ENCODE assay signal across 8 cellular contexts in genomic region chr11:9137293-9138132, GRCh38. TPM values are rescaled to one million over a fixed set of nuclear protein-coding genes. Genes with fewer than 3 reads are reported as not detected.
A peak's percentile ranks its signal among the peaks of the same experiment; 100 is the strongest.
DNase-seq lines count a peak whose midpoint lies in the region; ATAC-seq lines count a peak whose summit lies in the region.

No MANE protein-coding gene starts in this region.

- DNase-seq in Right ventricle myocardium inferior (ENCODE audit: missing footprints) = peak; percentile 80
- no peak for DNase-seq in cardiac septum (ENCODE audit: low spot score)
- DNase-seq in NCI-H2227 (lab: John Stamatoyannopoulos, UW; ENCODE audit: unreplicated experiment) = peak; percentile 87
- DNase-seq in activated CD4-positive, CD25-positive, alpha-beta regulatory T cell treated with anti-CD3 and anti-CD28 coated beads, Interleukin-2, amount 50 U/mL, for 16 hours (ENCODE audit: low read depth, low spot score) = peak; percentile 25
- DNase-seq in central memory CD4-positive, alpha-beta T cell = peak; percentile 42
- peak; percentile 84 for DNase-seq in kidney tubule cell (ENCODE audit: low spot score)
- DNase-seq in stimulated activated CD4-positive, alpha-beta T cell treated with anti-CD3 and anti-CD28 coated beads, Interleukin-4, amount 100 ng/mL, for 1 hour = peak; percentile 71

- intact Hi-C loops in Right ventricle myocardium inferior (cut with DNase I) (loop anchor here (1.0 kb wide), 1 partner anchor 122 kb away; no protein-coding TSS in a partner anchor), cardiac septum (cut with DNase I) (loop anchor here (2.0 to 5.0 kb wide), 2 partner anchors 121 to 220 kb away; no protein-coding TSS in a partner anchor)

- ATAC-seq in Right ventricle myocardium inferior = peak; percentile 88
- peak; percentile 87 for ATAC-seq in HG03095 (IDR thresholded peaks at IDR 0.05; ENCODE audit: unreplicated experiment)

RNA-seq across cellular contexts. Expression of gene SCUBE2, which starts 46.1 kb away (rescaled TPM):
- total RNA-seq in Right ventricle myocardium inferior = 1.3 TPM
- 3.9 TPM for total RNA-seq in cardiac septum
